24 cellular contexts compared by ENCODE assay signal in genomic region chr16:86965331-86965730, GRCh38.
"Had no signal": no experiment of that assay in that cellular context is flagged by ENCODE, and none has a peak within 500 bp of the region (broad histone marks: within the 10 kb centered on the region; RNA-seq: fewer than 3 reads in every experiment).

No MANE protein-coding gene starts in this region.

- H3K79me2 ChIP-seq: hepatocyte had no signal

- H3K9me3 ChIP-seq: esophagus squamous epithelium, gastrocnemius medialis, left lung, lower lobe of right lung, mucosa of descending colon had no signal

- H2AFZ ChIP-seq: hepatocyte had no signal

- H3K36me3 Mint-ChIP-seq: immature natural killer cell, mesothelial cell of epicardium had no signal

- H3K9me3 Mint-ChIP-seq: immature natural killer cell, mesothelial cell of epicardium had no signal

- H3K4me1 ChIP-seq: esophagus squamous epithelium, gastrocnemius medialis, heart left ventricle, left lung, lower lobe of right lung had no signal

- H3K27ac Mint-ChIP-seq: immature natural killer cell, mesothelial cell of epicardium had no signal

- H3K4me3 ChIP-seq: coronary artery, dorsolateral prefrontal cortex, esophagus squamous epithelium, gastrocnemius medialis, heart left ventricle, hepatocyte, left lung, lower lobe of right lung, mucosa of descending colon had no signal

- H3K4me2 ChIP-seq: hepatocyte had no signal

- DNase-seq: dermis blood vessel endothelial cell; effector CD4-positive, alpha-beta T cell; effector memory CD4-positive, alpha-beta T cell; erythroblast; esophagus squamous epithelium; foreskin fibroblast; foreskin melanocyte; gastrocnemius medialis; heart left ventricle; hypothalamus; immature natural killer cell; islet precursor cell; left cardiac atrium; left lung; left ventricle myocardium superior; lower lobe of right lung; mesenchymal stem cell; mucosa of descending colon had no signal

- H3K27ac ChIP-seq: coronary artery, dorsolateral prefrontal cortex, epithelial cell of prostate, esophagus squamous epithelium, gastrocnemius medialis, heart left ventricle, hepatocyte, left lung, lower lobe of right lung had no signal

- H3K4me1 Mint-ChIP-seq: immature natural killer cell had no signal

- ATAC-seq: esophagus mucosa, gastrocnemius medialis, heart left ventricle, left cardiac atrium, left lung, left ventricle myocardium superior, lower lobe of right lung had no signal

- H3K36me3 ChIP-seq: esophagus squamous epithelium, gastrocnemius medialis, heart left ventricle, left lung, lower lobe of right lung had no signal

- H3K4me3 Mint-ChIP-seq: immature natural killer cell, mesothelial cell of epicardium had no signal
